Comparison of ENCODE assay signal across 9 cellular contexts in the genomic region with DNA sequence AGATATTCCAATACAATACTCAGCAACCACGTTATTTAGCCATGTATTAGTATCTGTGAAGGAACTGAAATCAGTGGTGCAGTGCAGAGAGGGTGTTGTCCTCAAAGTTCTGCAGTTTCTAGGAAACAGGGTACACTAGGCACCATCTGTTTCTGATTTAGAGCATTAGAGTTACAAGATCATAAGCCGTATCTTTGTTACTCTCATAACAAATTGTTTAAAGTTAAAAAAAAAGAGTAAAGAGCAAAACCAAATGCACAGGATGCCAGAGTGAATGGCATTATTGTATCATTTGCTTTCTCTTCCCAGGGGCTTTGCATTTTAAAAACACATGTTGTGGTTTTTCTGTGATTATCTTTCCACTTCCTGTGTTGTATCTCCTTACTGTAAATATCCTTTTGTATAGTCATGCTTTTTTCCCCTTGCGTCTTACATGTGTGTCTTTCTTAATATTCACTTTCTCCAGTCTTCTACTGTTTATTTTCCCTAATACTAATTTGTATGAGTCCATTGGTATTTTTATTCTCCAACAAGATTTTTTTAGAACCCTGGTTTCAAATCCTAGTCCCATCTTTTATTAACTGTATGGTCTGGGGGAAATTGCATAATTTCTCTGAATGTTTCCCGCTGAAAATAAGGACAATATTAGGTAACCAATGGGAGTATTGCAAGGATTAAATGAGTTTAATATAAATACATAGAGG. TPM values are rescaled to one million over a fixed set of nuclear protein-coding genes. Genes with fewer than 3 reads are reported as not detected.
A peak's percentile ranks its signal among the peaks of the same experiment; 100 is the strongest.
DNase-seq lines count a peak whose midpoint lies in the region; ATAC-seq and TF ChIP-seq lines count a peak whose summit lies in the region.
"Had no signal": no experiment of that assay in that cellular context is flagged by ENCODE, and none has a peak within 500 bp of the region (broad histone marks: within the 10 kb centered on the region; RNA-seq: fewer than 3 reads in every experiment).

No MANE protein-coding gene starts in this region.

- peak overlapping the region in 1 of 2 donors; percentile 66 for H3K4me3 Mint-ChIP-seq in activated T-cell treated with anti-CD3 and anti-CD28 coated beads, Interleukin-2, amount 50 U/mL, for 72 hours
- peak overlapping the region; percentile 56 for H3K4me3 Mint-ChIP-seq in activated B cell treated with CpG ODN at 0.5 μM for 24 hours
- peak overlapping the region in 9 of 10 donors; percentile 2 to 73 (median 28) for H3K4me3 Mint-ChIP-seq in naive thymus-derived CD8-positive, alpha-beta T cell

- intact Hi-C loops in activated B cell treated with CpG ODN at 0.5 μM for 24 hours (cut with micrococcal nuclease) = loop anchor here (1.0 to 2.0 kb wide), 4 partner anchors 9 to 55 kb away; no protein-coding TSS in a partner anchor

- H3K4me1 Mint-ChIP-seq in activated T-cell treated with anti-CD3 and anti-CD28 coated beads, Interleukin-2, amount 50 U/mL, for 72 hours (ENCODE audit: low read depth) = peaks cover 39% of the 10 kb centered on the region
- H3K4me1 Mint-ChIP-seq in activated B cell treated with CpG ODN at 0.5 μM for 24 hours = peaks cover 84% of the 10 kb centered on the region
- peaks cover 7 to 55% (median 26%) of the 10 kb centered on the region in 4 donors for H3K4me1 Mint-ChIP-seq in naive thymus-derived CD8-positive, alpha-beta T cell

- DNase-seq in activated T-cell treated with anti-CD3 and anti-CD28 coated beads, Interleukin-2, amount 50 U/mL, for 72 hours = no peak
- DNase-seq in activated T-cell treated with anti-CD3 and anti-CD28 coated beads, Interleukin-2, amount 50 U/mL, for 48 hours = no peak
- no peak for DNase-seq in activated B cell treated with CpG ODN at 0.5 μM for 24 hours
- peak in 2 of 10 donors; percentile 63 to 70 for DNase-seq in naive thymus-derived CD8-positive, alpha-beta T cell
- no peak for DNase-seq in HuH-7.5 (ENCODE audit: low spot score)
- DNase-seq in RWPE1 (ENCODE audit: low spot score) = no peak

- ATAC-seq in activated T-cell treated with anti-CD3 and anti-CD28 coated beads, Interleukin-2, amount 50 U/mL, for 72 hours (replicated peaks in 1 of 2) = peak; percentile 55 to 58
- peak; percentile 70 for ATAC-seq in HG03196 (IDR thresholded peaks at IDR 0.05; ENCODE audit: unreplicated experiment)
- peak; percentile 69 for ATAC-seq in activated B cell treated with CpG ODN at 0.5 μM for 24 hours (ENCODE audit: low read depth)
- peak; percentile 81 to 88 for ATAC-seq in naive thymus-derived CD8-positive, alpha-beta T cell
- ATAC-seq in activated CD4-positive, CD25-positive, alpha-beta regulatory T cell treated with anti-CD3 and anti-CD28 coated beads, Interleukin-2, amount 50 U/mL, for 24 hours = no peak

- H3K27ac Mint-ChIP-seq in activated T-cell treated with anti-CD3 and anti-CD28 coated beads, Interleukin-2, amount 50 U/mL, for 72 hours = peak overlapping the region; percentile 92
- peak overlapping the region; percentile 91 for H3K27ac Mint-ChIP-seq in activated B cell treated with CpG ODN at 0.5 μM for 24 hours
- H3K27ac Mint-ChIP-seq in naive thymus-derived CD8-positive, alpha-beta T cell = peak overlapping the region in 8 of 10 donors; percentile 8 to 88 (median 65)
- H3K27ac Mint-ChIP-seq: activated naive CD4-positive, alpha-beta T cell treated with anti-CD3 and anti-CD28 coated beads, Interleukin-2, amount 50 U/mL, for 72 hours had no signal

- H3K27me3 Mint-ChIP-seq in activated T-cell treated with anti-CD3 and anti-CD28 coated beads, Interleukin-2, amount 50 U/mL, for 72 hours (ENCODE audit: low read depth) = no peaks in the 10 kb centered on the region
- no peaks in the 10 kb centered on the region for H3K27me3 Mint-ChIP-seq in activated B cell treated with CpG ODN at 0.5 μM for 24 hours
- H3K27me3 Mint-ChIP-seq in naive thymus-derived CD8-positive, alpha-beta T cell = no peaks in the 10 kb centered on the region

- no peak overlapping the region for H3K27ac ChIP-seq in RWPE1

- CTCF ChIA-PET in activated B cell treated with CpG ODN at 0.5 μM for 24 hours (lab: Charles Lee) = interaction anchor here (3.0 kb wide), 1 partner anchor 9 kb away, joined by 14 read pairs; no protein-coding TSS in a partner anchor
- CTCF ChIA-PET in RWPE1 (lab: Yijun Ruan, JAX) = no interaction called here

- TF ChIP-seq CTCF in activated B cell treated with CpG ODN at 0.5 μM for 24 hours (IDR thresholded peaks at IDR 0.05) (no peak), RWPE1 (conservative IDR thresholded peaks at IDR 0.05; ENCODE audit: low read depth) (no peak)

- no peaks in the 10 kb centered on the region for H3K9me3 Mint-ChIP-seq in activated T-cell treated with anti-CD3 and anti-CD28 coated beads, Interleukin-2, amount 50 U/mL, for 72 hours
- H3K9me3 Mint-ChIP-seq in activated B cell treated with CpG ODN at 0.5 μM for 24 hours = no peaks in the 10 kb centered on the region
- peaks cover 0 to 5% (median 0%) of the 10 kb centered on the region in 9 donors for H3K9me3 Mint-ChIP-seq in naive thymus-derived CD8-positive, alpha-beta T cell
- H3K9me3 Mint-ChIP-seq: activated naive CD4-positive, alpha-beta T cell treated with anti-CD3 and anti-CD28 coated beads, Interleukin-2, amount 50 U/mL, for 72 hours had no signal

- no peaks in the 10 kb centered on the region for H3K36me3 Mint-ChIP-seq in activated T-cell treated with anti-CD3 and anti-CD28 coated beads, Interleukin-2, amount 50 U/mL, for 72 hours (ENCODE audit: insufficient read depth in 2 of 2)
- no peaks in the 10 kb centered on the region for H3K36me3 Mint-ChIP-seq in activated B cell treated with CpG ODN at 0.5 μM for 24 hours (ENCODE audit: low read depth)
- H3K36me3 Mint-ChIP-seq in naive thymus-derived CD8-positive, alpha-beta T cell = no peaks in the 10 kb centered on the region
- H3K36me3 Mint-ChIP-seq: activated naive CD4-positive, alpha-beta T cell treated with anti-CD3 and anti-CD28 coated beads, Interleukin-2, amount 50 U/mL, for 72 hours had no signal

- POLR2A ChIA-PET in activated B cell treated with CpG ODN at 0.5 μM for 24 hours (lab: Charles Lee) (interaction anchor here (1.7 kb wide), 1 partner anchor 9 kb away, joined by 32 read pairs; no protein-coding TSS in a partner anchor), RWPE1 (lab: Yijun Ruan, JAX; ENCODE audit: low non-redundant PET) (no interaction called here)
- POLR2A ChIA-PET in naive thymus-derived CD8-positive, alpha-beta T cell (lab: Charles Lee) = no interaction called here

RNA-seq across cellular contexts. Expression of a gene that starts 15.2 kb away (rescaled TPM):
- total RNA-seq in activated T-cell treated with anti-CD3 and anti-CD28 coated beads, Interleukin-2, amount 50 U/mL, for 72 hours = 10 to 100 TPM; 53.9 to 61.8 TPM
- total RNA-seq in activated B cell treated with CpG ODN at 0.5 μM for 24 hours = 53.2 and 70.8 TPM in 2 replicates
- 10 to 100 TPM; 67.0 to 71.7 TPM for total RNA-seq in naive thymus-derived CD8-positive, alpha-beta T cell
- 10 to 100 TPM; 24.0 to 30.8 (median 25.7) TPM for polyA plus RNA-seq in naive thymus-derived CD8-positive, alpha-beta T cell

Comparison
In these comparisons a context has a peak if more than half of its experiments do, and no peak if none do; other contexts are left out.
1. ATAC-seq: peak in activated T-cell treated with anti-CD3 and anti-CD28 coated beads, Interleukin-2, amount 50 U/mL, for 72 hours (2 of 2), HG03196 (single experiment), activated B cell treated with CpG ODN at 0.5 μM for 24 hours (single experiment) and naive thymus-derived CD8-positive, alpha-beta T cell (2 of 2); none in activated CD4-positive, CD25-positive, alpha-beta regulatory T cell treated with anti-CD3 and anti-CD28 coated beads, Interleukin-2, amount 50 U/mL, for 24 hours (0 of 2).
2. Peak in every context shown above with its lines, with median percentiles within 50 percentile points of each other: H3K27ac Mint-ChIP-seq.